In the genomic region with DNA sequence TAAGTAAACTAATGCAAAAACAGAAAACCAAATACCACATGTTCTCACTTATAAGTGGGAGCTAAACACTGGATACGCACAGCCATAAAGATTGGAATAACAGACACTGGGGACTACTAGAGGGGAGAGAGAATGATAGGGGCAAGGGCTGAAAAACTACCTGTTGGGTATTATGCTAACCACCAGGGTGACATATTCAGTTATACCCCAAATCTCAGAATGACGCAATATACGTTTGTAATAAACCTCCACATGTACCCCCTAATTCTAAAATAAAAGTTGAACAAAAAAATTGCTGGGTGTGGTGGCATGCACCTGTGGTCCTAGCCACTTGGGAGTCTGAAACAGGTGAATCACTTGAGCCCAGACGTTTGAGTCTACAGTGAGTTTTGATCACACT, we compare ENCODE assay signal across 35 cellular contexts.
"Had no signal": no experiment of that assay in that cellular context is flagged by ENCODE, and none has a peak within 500 bp of the region (broad histone marks: within the 10 kb centered on the region; RNA-seq: fewer than 3 reads in every experiment).

No MANE protein-coding gene starts in this region.

- ATAC-seq: activated CD8-positive, alpha-beta T cell treated with anti-CD3 and anti-CD28 coated beads for 36 hours; activated naive CD4-positive, alpha-beta T cell treated with anti-CD3 and anti-CD28 coated beads, Interleukin-2, amount 50 U/mL, for 72 hours; activated T-cell treated with anti-CD3 and anti-CD28 coated beads, Interleukin-2, amount 50 U/mL, for 4 hours; activated T-cell treated with anti-CD3 and anti-CD28 coated beads, Interleukin-2, amount 50 U/mL, for 72 hours; activated T-helper 17 cell treated with anti-CD3 and anti-CD28 coated beads, Interleukin-2, amount 50 U/mL, for 72 hours had no signal

- H3K27me3 ChIP-seq: ascending aorta, cardiac muscle cell had no signal

- FAIRE-seq: bronchial epithelial cell, TTC549 had no signal

- DNase-seq: activated B cell treated with CpG ODN at 0.5 μM for 24 hours; activated CD4-positive, alpha-beta memory T cell treated with anti-CD3 and anti-CD28 coated beads for 36 hours; activated CD4-positive, alpha-beta T cell treated with anti-CD3 and anti-CD28 coated beads for 4 hours; activated CD4-positive, alpha-beta T cell treated with anti-CD3 and anti-CD28 coated beads, Interleukin-2, amount 10 ng/mL, durations not matched to agents 24 days and 14 days; activated CD4-positive, alpha-beta T cell treated with anti-CD3 and anti-CD28 coated beads, Interleukin-2, amount 50 U/mL, for 1 hour; activated CD4-positive, alpha-beta T cell treated with anti-CD3 and anti-CD28 coated beads, Interleukin-2, amount 50 U/mL, for 4 hours; activated CD4-positive, CD25-positive, alpha-beta regulatory T cell treated with anti-CD3 and anti-CD28 coated beads, Interleukin-2, amount 50 U/mL, for 72 hours; activated CD8-positive, alpha-beta memory T cell treated with anti-CD3 and anti-CD28 coated beads, Interleukin-2, amount 50 U/mL, for 4 hours; activated CD8-positive, alpha-beta T cell treated with anti-CD3 and anti-CD28 coated beads for 36 hours; activated effector memory CD4-positive, alpha-beta T cell treated with anti-CD3 and anti-CD28 coated beads, Interleukin-2, amount 50 U/mL, for 16 hours; activated gamma-delta T cell treated with Interleukin-2 at 50 U/mL for 16 hours; activated naive CD4-positive, alpha-beta T cell; activated naive CD4-positive, alpha-beta T cell treated with anti-CD3 and anti-CD28 coated beads for 36 hours; activated naive CD4-positive, alpha-beta T cell treated with anti-CD3 and anti-CD28 coated beads, Interleukin-2, amount 50 U/mL, for 16 hours; activated naive CD8-positive, alpha-beta T cell treated with anti-CD3 and anti-CD28 coated beads for 36 hours; activated T-cell treated with anti-CD3 and anti-CD28 coated beads for 4 hours; activated T-cell treated with anti-CD3 and anti-CD28 coated beads, Interleukin-2, amount 50 U/mL, for 1 hour; activated T-cell treated with anti-CD3 and anti-CD28 coated beads, Interleukin-2, amount 50 U/mL, for 4 hours; activated T-cell treated with anti-CD3 and anti-CD28 coated beads, Interleukin-2, amount 50 U/mL, for 72 hours; amygdala; anterior cingulate cortex; central memory CD4-positive, alpha-beta T cell; T-helper 2 cell; T-helper 9 cell had no signal

- H3K36me3 ChIP-seq: cardiac muscle cell had no signal

- H3K4me1 ChIP-seq: ascending aorta had no signal

- H3K27ac Mint-ChIP-seq: activated B cell treated with CpG ODN at 0.5 μM for 24 hours; activated CD4-positive, alpha-beta memory T cell treated with anti-CD3 and anti-CD28 coated beads for 36 hours; activated CD4-positive, alpha-beta T cell treated with anti-CD3 and anti-CD28 coated beads, Interleukin-2, amount 10 ng/mL, durations not matched to agents 24 days and 14 days; activated CD8-positive, alpha-beta T cell treated with anti-CD3 and anti-CD28 coated beads for 36 hours; activated naive CD4-positive, alpha-beta T cell treated with anti-CD3 and anti-CD28 coated beads for 36 hours; activated naive CD4-positive, alpha-beta T cell treated with anti-CD3 and anti-CD28 coated beads, Interleukin-2, amount 50 U/mL, for 72 hours; activated naive CD8-positive, alpha-beta T cell treated with anti-CD3 and anti-CD28 coated beads for 36 hours; activated T-cell treated with anti-CD3 and anti-CD28 coated beads, Interleukin-2, amount 50 U/mL, for 72 hours; activated T-helper 1 cell treated with anti-CD3 and anti-CD28 coated beads, Interleukin-12 subunit alpha, Interleukin-12 subunit beta, Interleukin-2, Interleukin-4 antibody, amounts not matched to agents 30 ng/mL and 10 ng/mL and 1 ng/mL, durations not matched to agents 14 hours and 24 hours and 36 hours; activated T-helper 17 cell treated with anti-CD3 and anti-CD28 coated beads, Interleukin-2, amount 50 U/mL, for 72 hours; brain; T-helper 1 cell treated with Interleukin-12 subunit alpha and Interleukin-12 subunit beta and Interleukin-4 antibody, amounts not matched to agents 30 μg/mL and 1 μg/mL, for 36 hours; T-helper 2 cell treated with Interferon-gamma antibody and Interleukin-4, amounts not matched to agents 5 μg/mL and 100 μg/mL, for 36 hours had no signal

- H3K27me3 Mint-ChIP-seq: activated B cell treated with CpG ODN at 0.5 μM for 24 hours; activated CD4-positive, alpha-beta memory T cell treated with anti-CD3 and anti-CD28 coated beads for 36 hours; activated CD4-positive, alpha-beta T cell treated with anti-CD3 and anti-CD28 coated beads, Interleukin-2, amount 10 ng/mL, durations not matched to agents 24 days and 14 days; activated CD8-positive, alpha-beta T cell treated with anti-CD3 and anti-CD28 coated beads for 36 hours; activated naive CD8-positive, alpha-beta T cell treated with anti-CD3 and anti-CD28 coated beads for 36 hours; activated T-helper 17 cell treated with anti-CD3 and anti-CD28 coated beads, Interleukin-2, amount 50 U/mL, for 72 hours; brain had no signal

- H3K9me3 Mint-ChIP-seq: activated CD4-positive, alpha-beta T cell treated with anti-CD3 and anti-CD28 coated beads, Interleukin-2, amount 10 ng/mL, durations not matched to agents 24 days and 14 days had no signal

- H3K4me3 Mint-ChIP-seq: activated B cell treated with CpG ODN at 0.5 μM for 24 hours; activated CD4-positive, alpha-beta memory T cell treated with anti-CD3 and anti-CD28 coated beads for 36 hours; activated CD4-positive, alpha-beta T cell treated with anti-CD3 and anti-CD28 coated beads, Interleukin-2, amount 10 ng/mL, durations not matched to agents 24 days and 14 days; activated CD8-positive, alpha-beta T cell treated with anti-CD3 and anti-CD28 coated beads for 36 hours; activated naive CD4-positive, alpha-beta T cell treated with anti-CD3 and anti-CD28 coated beads for 36 hours; activated naive CD8-positive, alpha-beta T cell treated with anti-CD3 and anti-CD28 coated beads for 36 hours; activated T-cell treated with anti-CD3 and anti-CD28 coated beads, Interleukin-2, amount 50 U/mL, for 4 hours; activated T-cell treated with anti-CD3 and anti-CD28 coated beads, Interleukin-2, amount 50 U/mL, for 72 hours; activated T-helper 1 cell treated with anti-CD3 and anti-CD28 coated beads, Interleukin-12 subunit alpha, Interleukin-12 subunit beta, Interleukin-2, Interleukin-4 antibody, amounts not matched to agents 30 ng/mL and 10 ng/mL and 1 ng/mL, durations not matched to agents 14 hours and 24 hours and 36 hours; activated T-helper 17 cell treated with anti-CD3 and anti-CD28 coated beads, Interleukin-2, amount 50 U/mL, for 72 hours; brain; T-helper 1 cell treated with Interleukin-12 subunit alpha and Interleukin-12 subunit beta and Interleukin-4 antibody, amounts not matched to agents 30 μg/mL and 1 μg/mL, for 36 hours; T-helper 2 cell treated with Interferon-gamma antibody and Interleukin-4, amounts not matched to agents 5 μg/mL and 100 μg/mL, for 36 hours had no signal

- H3K27ac ChIP-seq: ascending aorta, cardiac muscle cell, VCaP had no signal

- H3K4me1 Mint-ChIP-seq: activated B cell treated with CpG ODN at 0.5 μM for 24 hours; activated CD4-positive, alpha-beta T cell treated with anti-CD3 and anti-CD28 coated beads, Interleukin-2, amount 10 ng/mL, durations not matched to agents 24 days and 14 days; activated naive CD8-positive, alpha-beta T cell treated with anti-CD3 and anti-CD28 coated beads for 36 hours; activated T-helper 17 cell treated with anti-CD3 and anti-CD28 coated beads, Interleukin-2, amount 50 U/mL, for 72 hours; brain had no signal

- H3K4me3 ChIP-seq: ascending aorta, cardiac muscle cell had no signal
